ENCODE assay signal across 10 cellular contexts in the genomic region with DNA sequence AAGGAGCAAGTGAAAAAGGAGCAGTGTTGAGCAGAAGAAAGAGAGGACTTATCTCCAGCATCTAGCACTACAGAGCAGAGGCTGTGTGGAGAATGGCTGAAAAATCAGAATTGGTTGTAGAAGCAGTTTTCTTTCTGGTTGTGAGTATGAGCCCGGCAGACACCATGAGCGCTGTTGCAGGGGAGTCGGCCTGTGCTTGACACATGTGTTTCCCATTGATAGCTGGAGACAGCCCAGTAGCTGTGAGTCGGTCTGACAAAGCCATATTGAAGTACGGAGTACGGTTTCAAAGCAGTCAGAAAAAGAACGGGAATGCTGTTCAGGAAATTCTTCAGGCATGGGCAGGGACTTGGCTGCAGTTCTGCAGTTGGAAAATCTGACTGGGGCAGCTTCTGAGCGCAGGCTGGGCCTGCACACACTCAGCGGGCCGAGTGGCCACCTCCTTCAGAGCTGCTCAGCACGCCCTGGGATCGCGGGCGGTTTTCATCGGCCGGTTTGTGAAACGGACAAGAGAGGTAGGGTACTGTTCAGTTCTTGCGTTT. TPM values are rescaled to one million over a fixed set of nuclear protein-coding genes. Genes with fewer than 3 reads are reported as not detected.
DNase-seq lines count a peak whose midpoint lies in the region; ATAC-seq, FAIRE-seq and TF ChIP-seq lines count a peak whose summit lies in the region.
"Had no signal": no experiment of that assay in that cellular context is flagged by ENCODE, and none has a peak within 500 bp of the region (broad histone marks: within the 10 kb centered on the region; RNA-seq: fewer than 3 reads in every experiment).

A gene (plus strand): TSS at position 447 of the 542 bp plus-strand sequence.

- H3K27ac ChIP-seq in SJCRH30 (peak within 1 kb of the TSS; percentile 53), mucosa of rectum (ENCODE audit: low read depth in 2 of 2, low read length in 2 of 2) (peak within 1 kb of the TSS; percentile 26 to 40)

- peak; percentile 67 to 79 for DNase-seq in SJCRH30
- peak; percentile 89 for DNase-seq in fibroblast of gingiva (ENCODE audit: low read depth)
- peak; percentile 60 for DNase-seq in urothelium cell line (ENCODE audit: low spot score)
- no peak for DNase-seq in HUDEP-2 (lab: John Stamatoyannopoulos, UW; ENCODE audit: unreplicated experiment in 76 of 76)
- DNase-seq in GM12892 (ENCODE audit: insufficient read length): no peak
- DNase-seq: immature natural killer cell had no signal

- no peak within 1 kb of the TSS for H3K9ac ChIP-seq in mucosa of rectum (ENCODE audit: low read depth in 1 of 2, low read length in 2 of 2)

- H3K36me3 ChIP-seq in SJCRH30: peaks cover 5% of the 10 kb centered on the region; the same call in 1 of the 2 replicates
- no peaks in the 10 kb centered on the region for H3K36me3 ChIP-seq in mucosa of rectum (ENCODE audit: control insufficient read depth in 2 of 2, insufficient read depth in 2 of 2, low read length in 2 of 2)

- TF ChIP-seq POLR2A in GM12892 (IDR thresholded peaks at IDR 0.05; ENCODE audit: low read depth, low read length): no peak

- H3K9me3 ChIP-seq in SJCRH30 (replicated peaks) (no peaks in the 10 kb centered on the region), mucosa of rectum (ENCODE audit: control insufficient read depth in 2 of 2, low read length in 2 of 2) (no peaks in the 10 kb centered on the region)

- FAIRE-seq in urothelium cell line (lab: Jason Lieb, UNC) (no peak), GM12892 (lab: Jason Lieb, UNC) (no peak)

- H3K27me3 ChIP-seq in SJCRH30 (no peaks in the 10 kb centered on the region), mucosa of rectum (ENCODE audit: control insufficient read depth in 2 of 2, insufficient read depth in 2 of 2, low read length in 2 of 2) (no peaks in the 10 kb centered on the region)

- H3K4me3 ChIP-seq in SJCRH30: peak within 1 kb of the TSS; percentile 65
- peak within 1 kb of the TSS; percentile 50 to 69 for H3K4me3 ChIP-seq in mucosa of rectum (ENCODE audit: low read length in 2 of 2)

- ATAC-seq in HG02588 (IDR thresholded peaks at IDR 0.05; ENCODE audit: unreplicated experiment): no peak
- ATAC-seq: HCT116 had no signal

- H3K4me1 ChIP-seq in SJCRH30 (peaks cover 27% of the 10 kb centered on the region), mucosa of rectum (ENCODE audit: control insufficient read depth in 2 of 2, insufficient read depth in 2 of 2, low read length in 2 of 2) (no peaks in the 10 kb centered on the region)

RNA-seq across cellular contexts. Expression of the gene that starts here (rescaled TPM):
- 5.3 and 5.8 TPM in 2 replicates for total RNA-seq in SJCRH30 (2014; rRNA removed; shearing (Covaris generic))
- not detected for polyA plus RNA-seq in GM12892 (2012; ENCODE audit: missing spikeins)
- total RNA-seq: T-helper 2 cell treated with Interferon-gamma antibody and Interleukin-4, amounts not matched to agents 100 ng/mL and 5 ng/mL, for 36 hours had no signal

Comparison
In these comparisons a context has a peak if more than half of its experiments do, and no peak if none do; other contexts are left out.
1. DNase-seq: peak in SJCRH30 (2 of 2), fibroblast of gingiva (single experiment) and urothelium cell line (single experiment); none in HUDEP-2 (0 of 76) and GM12892 (single experiment).